ENCODE assay signal across 8 cellular contexts in genomic region chr2:181457741-181458425, GRCh38. TPM values are rescaled to one million over a fixed set of nuclear protein-coding genes. Genes with fewer than 3 reads are reported as not detected.
DNase-seq lines count a peak whose midpoint lies in the region; ATAC-seq, FAIRE-seq and TF ChIP-seq lines count a peak whose summit lies in the region.

No MANE protein-coding gene starts in this region.

- TF ChIP-seq POLR2A in uterus (IDR thresholded peaks at IDR 0.05), result no peak

- DNase-seq in NCI-H82 treated with DMSO at 0.1 percent for 48 hours (lab: John Stamatoyannopoulos, UW; ENCODE audit: unreplicated experiment) (peak; percentile 51), fibroblast of villous mesenchyme (ENCODE audit: low read depth) (peak; percentile 50), pancreas (peak; percentile 3 to 64 (median 22)), uterus (peak; percentile 15 to 16), GM19240 (ENCODE audit: insufficient read length, low spot score) (no peak)
- DNase-seq in activated T-cell treated with anti-CD3 and anti-CD28 coated beads, Interleukin-2, amount 50 U/mL, for 4 hours, result peak; percentile 48

- H3K9me3 Mint-ChIP-seq in activated T-cell treated with anti-CD3 and anti-CD28 coated beads, Interleukin-2, amount 50 U/mL, for 4 hours, result no peaks in the 10 kb centered on the region

- 3 to 4% methylated on average over 45 of the region's 45 CpGs for WGBS in pancreas, 2 donors

- H3K4me1 Mint-ChIP-seq in activated T-cell treated with anti-CD3 and anti-CD28 coated beads, Interleukin-2, amount 50 U/mL, for 4 hours (ENCODE audit: low read depth), result peaks cover 65% of the 10 kb centered on the region

- H3K4me1 ChIP-seq in pancreas (no peaks in the 10 kb centered on the region), uterus (no peaks in the 10 kb centered on the region)

- no peak for FAIRE-seq in pancreas (lab: Jason Lieb, UNC)

- no peaks in the 10 kb centered on the region for H3K27me3 Mint-ChIP-seq in activated T-cell treated with anti-CD3 and anti-CD28 coated beads, Interleukin-2, amount 50 U/mL, for 4 hours (ENCODE audit: low read depth)

- H3K36me3 ChIP-seq in pancreas, result no peaks in the 10 kb centered on the region
- H3K36me3 ChIP-seq in uterus, result no peaks in the 10 kb centered on the region

- intact Hi-C loops in pancreas (cut with DNase I), result no loop called here
- intact Hi-C loops in uterus (cut with DNase I; ENCODE audit: low total_unique reads), result no loop called here

- ATAC-seq in HG02588 (IDR thresholded peaks at IDR 0.05; ENCODE audit: unreplicated experiment) (peak; percentile 28), pancreas (peak; percentile 33 to 52 (median 44))
- ATAC-seq in activated T-cell treated with anti-CD3 and anti-CD28 coated beads, Interleukin-2, amount 50 U/mL, for 4 hours, result peak; percentile 36 to 50

- H3K36me3 Mint-ChIP-seq in activated T-cell treated with anti-CD3 and anti-CD28 coated beads, Interleukin-2, amount 50 U/mL, for 4 hours (ENCODE audit: insufficient read depth), result no peaks in the 10 kb centered on the region

- peak overlapping the region; percentile 90 for H3K4me3 Mint-ChIP-seq in activated T-cell treated with anti-CD3 and anti-CD28 coated beads, Interleukin-2, amount 50 U/mL, for 4 hours

- H3K9me3 ChIP-seq in pancreas (no peaks in the 10 kb centered on the region), uterus (no peaks in the 10 kb centered on the region)

- H3K27ac ChIP-seq in pancreas (peak overlapping the region in 2 of 4 donors; percentile 44 to 50), uterus (peak overlapping the region; percentile 23 to 52)

- H3K27me3 ChIP-seq in pancreas (peaks cover 0 to 30% (median 1%) of the 10 kb centered on the region in 4 donors), uterus (peaks cover 0 to 9% of the 10 kb centered on the region in 2 donors)

- no peak for TF ChIP-seq CTCF in fibroblast of villous mesenchyme (IDR thresholded peaks at IDR 0.05; ENCODE audit: insufficient read depth, low read depth, low read length)
- no peak for TF ChIP-seq CTCF in pancreas (IDR thresholded peaks at IDR 0.05)
- no peak for TF ChIP-seq CTCF in uterus (IDR thresholded peaks at IDR 0.05)

- H3K4me3 ChIP-seq in GM08714 (ENCODE audit: low read length) (peak overlapping the region; percentile 83), fibroblast of villous mesenchyme (ENCODE audit: low read depth, low read length) (peak overlapping the region; percentile 68), pancreas (peak overlapping the region; percentile 16 to 50 (median 28)), uterus (peak overlapping the region; percentile 29 to 37)

RNA-seq across cellular contexts. Expression of gene ITGA4, which starts 0.7 kb away (rescaled TPM):
- total RNA-seq in activated T-cell treated with anti-CD3 and anti-CD28 coated beads, Interleukin-2, amount 50 U/mL, for 4 hours, result 10 to 100 TPM; 33.6 to 58.0 (median 45.4) TPM
- total RNA-seq in fibroblast of villous mesenchyme, result 132 and 145 TPM in 2 replicates
- total RNA-seq in pancreas, result 1 to 10 TPM in 3 of 6 donors, under 1 TPM in 3; 0.60 to 5.8 (median 1.5) TPM
- polyA plus RNA-seq in pancreas, result under 1 TPM; 0.15 to 0.28 TPM
- total RNA-seq in uterus, result 100 to 1,000 TPM in 1 of 4 donors, 1 to 10 TPM in 2, under 1 TPM in 1; 0.51 to 112 (median 4.5) TPM

Comparison
In these comparisons a context has a peak if more than half of its experiments do, and no peak if none do; other contexts are left out.
1. H3K4me3 ChIP-seq: peak in every context shown above with its lines; median percentile 83 in GM08714; 68 in fibroblast of villous mesenchyme; 33 in uterus; 28 in pancreas.